ENCODE assay signal across 8 cellular contexts in genomic region chr20:22312744-22313346, GRCh38.
DNase-seq lines count a peak whose midpoint lies in the region; ATAC-seq and TF ChIP-seq lines count a peak whose summit lies in the region.

No MANE protein-coding gene starts in this region.

- no peaks in the 10 kb centered on the region for H3K9me3 ChIP-seq in adrenal gland (replicated peaks in 1 of 3)

- H3K4me1 ChIP-seq in adrenal gland (replicated peaks in 1 of 2), result no peaks in the 10 kb centered on the region

- H3K27me3 ChIP-seq in adrenal gland, result no peaks in the 10 kb centered on the region

- no peak for ATAC-seq in HG03565 (IDR thresholded peaks at IDR 0.05; ENCODE audit: unreplicated experiment)
- ATAC-seq in HG03378 (IDR thresholded peaks at IDR 0.05; ENCODE audit: unreplicated experiment), result no peak

- intact Hi-C loops in adrenal gland (cut with DNase I), result loop anchor here in 1 of 2 donors (5.0 kb wide), 1 partner anchor 596 kb away; no protein-coding TSS in a partner anchor

- 0 to 3% (median 1%) methylated on average over 6 of the region's 6 CpGs for WGBS in adrenal gland, 4 donors

- no peak overlapping the region for H3K4me3 ChIP-seq in adrenal gland

- DNase-seq in DMS53 (lab: John Stamatoyannopoulos, UW) (peak; percentile 70), HuH-7.5 (ENCODE audit: low spot score) (peak; percentile 27), adrenal gland (peak in 6 of 7 donors; percentile 19 to 60 (median 32)), left kidney (ENCODE audit: low read depth, low spot score) (peak; percentile 75), germinal center (ENCODE audit: low spot score) (no peak), AML-193 (lab: John Stamatoyannopoulos, UW) (no peak)

- no peak for TF ChIP-seq POLR2A in adrenal gland (IDR thresholded peaks at IDR 0.05)

- no peak overlapping the region for H3K27ac ChIP-seq in adrenal gland

- H3K36me3 ChIP-seq in adrenal gland (replicated peaks in 1 of 2), result no peaks in the 10 kb centered on the region

- peak; percentile 46 to 67 (median 54) for TF ChIP-seq CTCF in adrenal gland (IDR thresholded peaks at IDR 0.05)

Comparison
In these comparisons a context has a peak if more than half of its experiments do, and no peak if none do; other contexts are left out.
1. DNase-seq: peak in DMS53 (single experiment), HuH-7.5 (single experiment), adrenal gland (6 of 7) and left kidney (single experiment); none in germinal center (single experiment) and AML-193 (0 of 2).